ENCODE assay signal across 16 cellular contexts in the genomic region with DNA sequence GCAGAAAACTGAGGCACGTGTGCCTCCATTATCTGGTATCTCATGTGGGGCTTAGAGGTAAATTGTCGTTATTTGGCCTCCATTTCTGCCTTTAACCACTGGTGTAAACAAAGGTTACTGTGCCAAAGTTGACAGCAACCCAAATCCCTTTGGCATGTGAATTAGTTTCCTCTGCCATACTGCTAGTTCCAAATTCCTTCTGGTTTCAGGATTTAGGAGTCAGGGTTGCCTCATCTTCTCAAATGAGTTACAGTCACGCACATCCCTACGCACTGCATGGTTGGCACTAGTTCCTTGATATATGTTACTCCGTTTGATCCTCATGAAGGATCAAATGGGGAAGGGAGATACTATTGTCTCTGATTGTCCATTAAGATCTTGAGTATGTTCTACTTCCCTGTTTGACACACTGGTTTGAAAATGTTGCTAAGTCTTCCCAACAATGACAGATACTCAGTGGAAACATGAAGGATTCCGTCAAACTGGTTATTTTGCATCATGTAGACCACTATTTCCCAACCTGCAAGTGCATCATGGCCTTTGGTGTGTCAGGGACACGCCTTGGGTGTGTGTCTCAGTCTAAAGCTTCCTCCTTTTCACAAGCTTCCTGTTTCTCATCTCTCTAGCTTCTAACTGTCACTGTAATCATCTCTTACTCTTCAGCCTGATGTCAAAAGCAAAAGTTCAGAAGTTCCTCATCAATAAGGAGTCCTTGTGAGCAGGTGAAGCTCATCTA. TPM values are rescaled to one million over a fixed set of nuclear protein-coding genes. Genes with fewer than 3 reads are reported as not detected.
DNase-seq lines count a peak whose midpoint lies in the region; ATAC-seq, FAIRE-seq and TF ChIP-seq lines count a peak whose summit lies in the region.
"Had no signal": no experiment of that assay in that cellular context is flagged by ENCODE, and none has a peak within 500 bp of the region (broad histone marks: within the 10 kb centered on the region; RNA-seq: fewer than 3 reads in every experiment).

A gene with protein sequence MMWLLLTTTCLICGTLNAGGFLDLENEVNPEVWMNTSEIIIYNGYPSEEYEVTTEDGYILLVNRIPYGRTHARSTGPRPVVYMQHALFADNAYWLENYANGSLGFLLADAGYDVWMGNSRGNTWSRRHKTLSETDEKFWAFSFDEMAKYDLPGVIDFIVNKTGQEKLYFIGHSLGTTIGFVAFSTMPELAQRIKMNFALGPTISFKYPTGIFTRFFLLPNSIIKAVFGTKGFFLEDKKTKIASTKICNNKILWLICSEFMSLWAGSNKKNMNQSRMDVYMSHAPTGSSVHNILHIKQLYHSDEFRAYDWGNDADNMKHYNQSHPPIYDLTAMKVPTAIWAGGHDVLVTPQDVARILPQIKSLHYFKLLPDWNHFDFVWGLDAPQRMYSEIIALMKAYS (plus strand): TSS at position 655 of the 736 bp plus-strand sequence. CDS start 1,386 bp downstream, outside the sequence.

- no peaks in the 10 kb centered on the region for H3F3A ChIP-seq in SU-DHL-6 (ENCODE audit: insufficient read depth)

- peaks cover 5% of the 10 kb centered on the region for H3K27me3 Mint-ChIP-seq in mesothelial cell of epicardium (ENCODE audit: low read depth)

- DNase-seq in left ventricle myocardium superior (no peak), Right ventricle myocardium inferior (ENCODE audit: missing footprints) (no peak), left lung (peak in 1 of 2 donors; percentile 43), mesothelial cell of epicardium (ENCODE audit: low spot score in 2 of 2, unreplicated experiment in 2 of 2) (no peak), small intestine (no peak)
- DNase-seq: activated CD8-positive, alpha-beta memory T cell treated with anti-CD3 and anti-CD28 coated beads, Interleukin-2, amount 10 ng/mL, durations not matched to agents 7 days and 5 days; foreskin fibroblast; NCI-H2107 had no signal

- H3K9me3 ChIP-seq in SU-DHL-6 (ENCODE audit: insufficient read depth, low read length) (no peaks in the 10 kb centered on the region), left lung (no peaks in the 10 kb centered on the region), small intestine (ENCODE audit: control insufficient read depth, low read depth) (no peaks in the 10 kb centered on the region)
- H3K9me3 ChIP-seq: tibial artery had no signal

- H3K4me1 ChIP-seq in left lung (no peaks in the 10 kb centered on the region), small intestine (ENCODE audit: control insufficient read depth in 2 of 2, insufficient read depth in 1 of 2, low read depth in 1 of 2, low read length in 1 of 2) (no peaks in the 10 kb centered on the region)
- H3K4me1 ChIP-seq: tibial artery had no signal

- WGBS in small intestine, 3 donors = 72 to 90% (median 88%) methylated on average over 7 of the region's 7 CpGs

- H3K27me3 ChIP-seq in SU-DHL-6 (ENCODE audit: low read length) (no peaks in the 10 kb centered on the region), left lung (no peaks in the 10 kb centered on the region), small intestine (ENCODE audit: control insufficient read depth in 2 of 2, insufficient read depth in 2 of 2, low read length in 2 of 2) (peaks cover 0 to 2% of the 10 kb centered on the region in 2 donors)
- H3K27me3 ChIP-seq: tibial artery had no signal

- peaks cover 5% of the 10 kb centered on the region for H3K4me1 Mint-ChIP-seq in mesothelial cell of epicardium

- no peaks in the 10 kb centered on the region for H3K36me3 Mint-ChIP-seq in mesothelial cell of epicardium
- H3K36me3 Mint-ChIP-seq: natural killer cell treated with Interleukin-12 subunit alpha and Interleukin-12 subunit beta and Interleukin-15 and Interleukin-18, amount 100 ng/mL, for 72 hours had no signal

- no peaks in the 10 kb centered on the region for H3K79me2 ChIP-seq in SU-DHL-6 (ENCODE audit: insufficient read depth, low read length)

- no peak for TF ChIP-seq CTCF in SU-DHL-6 (IDR thresholded peaks at IDR 0.05; ENCODE audit: insufficient read depth, low read length, poor library complexity, severe bottlenecking)
- no peak for TF ChIP-seq CTCF in left lung (IDR thresholded peaks at IDR 0.05)
- no peak for TF ChIP-seq CTCF in mesothelial cell of epicardium (IDR thresholded peaks at IDR 0.05; ENCODE audit: unreplicated experiment)

- H4K20me1 ChIP-seq in SU-DHL-6 (ENCODE audit: low read depth, low read length) = no peaks in the 10 kb centered on the region

- ATAC-seq in left ventricle myocardium superior (peak; percentile 41), Right ventricle myocardium inferior (no peak), left lung (peak; percentile 78), GM21825 (IDR thresholded peaks at IDR 0.05; ENCODE audit: unreplicated experiment) (no peak), GM21737 (IDR thresholded peaks at IDR 0.05; ENCODE audit: unreplicated experiment) (no peak)
- ATAC-seq: activated CD8-positive, alpha-beta memory T cell treated with anti-CD3 and anti-CD28 coated beads, Interleukin-2, amount 10 ng/mL, durations not matched to agents 7 days and 5 days had no signal

- H3K4me3 ChIP-seq in SU-DHL-6 (ENCODE audit: insufficient read depth, low read length, poor library complexity, severe bottlenecking) (no peak within 1 kb of the TSS), left lung (no peak within 1 kb of the TSS), small intestine (ENCODE audit: low read depth in 1 of 2, low read length in 2 of 2) (no peak within 1 kb of the TSS)
- H3K4me3 ChIP-seq: skin epidermis, tibial artery had no signal

- FAIRE-seq in small intestine (lab: Jason Lieb, UNC) = no peak
- FAIRE-seq: A204.1, colon had no signal

- peak within 1 kb of the TSS; percentile 89 for H2AFZ ChIP-seq in SU-DHL-6 (ENCODE audit: low read depth, low read length, severe bottlenecking)

- H3K4me2 ChIP-seq in SU-DHL-6 (ENCODE audit: low read depth, low read length, poor library complexity, severe bottlenecking) = peak within 1 kb of the TSS; percentile 30

- no peaks in the 10 kb centered on the region for H3K36me3 ChIP-seq in SU-DHL-6 (ENCODE audit: low read length)
- no peaks in the 10 kb centered on the region for H3K36me3 ChIP-seq in left lung
- no peaks in the 10 kb centered on the region for H3K36me3 ChIP-seq in small intestine (ENCODE audit: control insufficient read depth in 2 of 2, insufficient read depth in 2 of 2, low read length in 2 of 2)
- H3K36me3 ChIP-seq: tibial artery had no signal

- no peak within 1 kb of the TSS for H3K27ac Mint-ChIP-seq in mesothelial cell of epicardium
- H3K27ac Mint-ChIP-seq: activated CD8-positive, alpha-beta memory T cell treated with anti-CD3 and anti-CD28 coated beads, Interleukin-2, amount 10 ng/mL, durations not matched to agents 7 days and 5 days; natural killer cell treated with Interleukin-12 subunit alpha and Interleukin-12 subunit beta and Interleukin-15 and Interleukin-18, amount 100 ng/mL, for 72 hours had no signal

- H3K4me3 Mint-ChIP-seq in mesothelial cell of epicardium = no peak within 1 kb of the TSS
- H3K4me3 Mint-ChIP-seq: activated CD8-positive, alpha-beta memory T cell treated with anti-CD3 and anti-CD28 coated beads, Interleukin-2, amount 10 ng/mL, durations not matched to agents 7 days and 5 days; natural killer cell treated with Interleukin-12 subunit alpha and Interleukin-12 subunit beta and Interleukin-15 and Interleukin-18, amount 100 ng/mL, for 72 hours had no signal

- no peaks in the 10 kb centered on the region for H3K9me3 Mint-ChIP-seq in mesothelial cell of epicardium
- H3K9me3 Mint-ChIP-seq: natural killer cell treated with Interleukin-12 subunit alpha and Interleukin-12 subunit beta and Interleukin-15 and Interleukin-18, amount 100 ng/mL, for 72 hours had no signal

- no peak within 1 kb of the TSS for H3K9ac ChIP-seq in SU-DHL-6 (ENCODE audit: low read length)

- H3K9me2 ChIP-seq in SU-DHL-6 (replicated peaks; ENCODE audit: insufficient read depth, low read length) = no peaks in the 10 kb centered on the region

- intact Hi-C loops in left ventricle myocardium superior (cut with micrococcal nuclease) (no loop called here), Right ventricle myocardium inferior (cut with DNase I) (no loop called here), left lung (cut with DNase I) (no loop called here)

- H3K27ac ChIP-seq in SU-DHL-6 (ENCODE audit: low read depth, low read length) (no peak within 1 kb of the TSS), left lung (peak within 1 kb of the TSS in 1 of 2 donors; percentile 81), small intestine (ENCODE audit: low read depth in 1 of 2, low read length in 1 of 2) (no peak within 1 kb of the TSS)
- H3K27ac ChIP-seq: tibial artery had no signal

RNA-seq across cellular contexts. Expression of the gene that starts here (rescaled TPM):
- 0.22 TPM for total RNA-seq in left ventricle myocardium superior
- not detected for total RNA-seq in Right ventricle myocardium inferior
- 1 to 10 TPM in 1 of 2 donors, not detected in 1; 1.2 TPM for total RNA-seq in left lung
- total RNA-seq in mesothelial cell of epicardium = not detected in 3 replicates
- polyA plus RNA-seq in small intestine = under 1 TPM in 1 of 3 donors, not detected in 2; 0.04 TPM
- total RNA-seq: activated CD8-positive, alpha-beta memory T cell treated with anti-CD3 and anti-CD28 coated beads, Interleukin-2, amount 10 ng/mL, durations not matched to agents 7 days and 5 days; natural killer cell treated with Interleukin-12 subunit alpha and Interleukin-12 subunit beta and Interleukin-15 and Interleukin-18, amount 100 ng/mL, for 72 hours had no signal

Comparison
In these comparisons a context has a peak if more than half of its experiments do, and no peak if none do; other contexts are left out.
1. Peak in ATAC-seq in left ventricle myocardium superior; RNA of the gene not detected or under 1 TPM.